In the genomic region with DNA sequence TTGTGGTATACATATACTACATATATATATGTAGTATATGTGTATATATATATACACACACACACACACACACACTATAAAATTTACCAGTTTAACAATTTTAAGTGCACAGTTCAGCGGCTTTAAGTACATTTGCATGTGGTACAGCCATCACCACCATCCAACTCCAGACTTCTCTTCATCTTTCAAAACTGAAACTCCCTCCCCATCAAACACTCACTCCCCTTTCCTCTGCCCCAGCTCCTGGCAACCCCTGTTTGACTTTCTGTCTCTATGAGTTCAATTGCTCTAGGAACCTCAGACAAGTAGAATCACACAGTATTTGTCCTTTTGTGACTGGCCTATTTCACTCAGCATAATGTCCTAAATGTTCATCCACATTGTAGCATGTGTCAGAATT, we compare ENCODE assay signal across 31 cellular contexts.
"Had no signal": no experiment of that assay in that cellular context is flagged by ENCODE, and none has a peak within 500 bp of the region (broad histone marks: within the 10 kb centered on the region; RNA-seq: fewer than 3 reads in every experiment).

No MANE protein-coding gene starts in this region.

- ATAC-seq: Panc1, Right ventricle myocardium inferior, SK-N-SH treated with all-trans-retinoic acid at 6 μM for 48 hours, T-cell had no signal

- H3K9me3 ChIP-seq: SJCRH30 had no signal

- H3K4me3 Mint-ChIP-seq: T-cell had no signal

- H3K36me3 Mint-ChIP-seq: T-cell had no signal

- H3K9me3 Mint-ChIP-seq: T-cell had no signal

- H3K4me3 ChIP-seq: PC-9, SJCRH30, SK-N-MC had no signal

- H3K4me2 ChIP-seq: PC-9 had no signal

- H3K4me1 Mint-ChIP-seq: T-cell had no signal

- H3K27me3 ChIP-seq: SJCRH30 had no signal

- DNase-seq: Karpas-422, NCI-H1048, NCI-H1092 treated with DMSO at 0.1 percent for 48 hours, NCI-H1105 treated with DMSO at 0.1 percent for 48 hours, NCI-H1417, NCI-H1436, NCI-H146, NCI-H1694, NCI-H187, NCI-H1930, NCI-H2029 treated with DMSO at 0.1 percent for 48 hours, NCI-H2081 treated with DMSO at 0.1 percent for 48 hours, NCI-H2107, NCI-H2171, NCI-H226, NCI-H446 treated with DMSO at 0.1 percent for 48 hours, NCI-H510A, NCI-H524, NCI-H526, NCI-H69, NCI-H748 treated with DMSO at 0.1 percent for 48 hours, PC-9, SHP77, SIG-M5, T-cell had no signal

- H3K36me3 ChIP-seq: SJCRH30 had no signal

- H3K27ac ChIP-seq: PC-9, RWPE1, SJCRH30, SK-N-MC had no signal

- H3K27ac Mint-ChIP-seq: T-cell had no signal

- H2AFZ ChIP-seq: PC-9 had no signal

- H3K4me1 ChIP-seq: SJCRH30 had no signal
